7 cellular contexts compared by ENCODE assay signal in genomic region chr15:22739801-22740200, GRCh38. TPM values are rescaled to one million over a fixed set of nuclear protein-coding genes. Genes with fewer than 3 reads are reported as not detected.
A peak's percentile ranks its signal among the peaks of the same experiment; 100 is the strongest.
DNase-seq lines count a peak whose midpoint lies in the region; ATAC-seq, FAIRE-seq and TF ChIP-seq lines count a peak whose summit lies in the region.
"Not testable (repeated sequence)": the region's sequence is repeated elsewhere in the genome, so short reads cannot be mapped to it uniquely, and the experiment has no call there.

No MANE protein-coding gene starts in this region.

- not testable (repeated sequence) for TF ChIP-seq CTCF in activated CD8-positive, alpha-beta T cell treated with anti-CD3 and anti-CD28 coated beads for 36 hours (IDR thresholded peaks at IDR 0.05); endothelial cell of umbilical vein (IDR thresholded peaks at IDR 0.05; ENCODE audit: extremely low read depth in 1 of 2, insufficient read depth in 1 of 2, low read depth in 1 of 2, low read length in 2 of 2)

- CTCF ChIA-PET in activated CD8-positive, alpha-beta T cell treated with anti-CD3 and anti-CD28 coated beads for 36 hours (lab: Charles Lee); endothelial cell of umbilical vein (lab: Charles Lee): not testable (repeated sequence)

- not testable (repeated sequence) for BruUV-seq in endothelial cell of umbilical vein (replicated peaks; lab: Mats Ljungman, UMichigan)

- not testable (repeated sequence) for H3K79me2 ChIP-seq in endothelial cell of umbilical vein (ENCODE audit: control insufficient read depth, insufficient read depth, low read length)

- dilution Hi-C loops in endothelial cell of umbilical vein (cut with MboI; ENCODE audit: extremely low pct_ligation_motif_present, low sequenced_read_pairs) = not testable (repeated sequence)

- peak overlapping the region; percentile 24; the same call in 1 of the 2 replicates for H3K4me2 ChIP-seq in BLaER1
- not testable (repeated sequence) for H3K4me2 ChIP-seq in endothelial cell of umbilical vein (ENCODE audit: insufficient read depth, low read length)

- not testable (repeated sequence) for H3K4me3 ChIP-seq in BLaER1; endothelial cell of umbilical vein (replicated peaks in 1 of 3; ENCODE audit: insufficient read depth in 1 of 3, low read depth in 1 of 3, low read length in 3 of 3)

- not testable (repeated sequence) for TF ChIP-seq POLR2A in endothelial cell of umbilical vein (IDR thresholded peaks at IDR 0.05; ENCODE audit: low read depth, low read length)

- not testable (repeated sequence) for H3K4me1 ChIP-seq in BLaER1; endothelial cell of umbilical vein (ENCODE audit: control insufficient read depth, extremely low read depth, insufficient read depth, low read length)

- POLR2A ChIA-PET in activated CD8-positive, alpha-beta T cell treated with anti-CD3 and anti-CD28 coated beads for 36 hours (lab: Charles Lee); endothelial cell of umbilical vein (lab: Charles Lee): not testable (repeated sequence)

- intact Hi-C loops in activated CD8-positive, alpha-beta T cell treated with anti-CD3 and anti-CD28 coated beads for 36 hours (cut with micrococcal nuclease); endothelial cell of umbilical vein (cut with micrococcal nuclease): not testable (repeated sequence)

- not testable (repeated sequence) for H3K36me3 ChIP-seq in BLaER1; endothelial cell of umbilical vein (ENCODE audit: control insufficient read depth in 2 of 2, extremely low read depth in 1 of 2, insufficient read depth in 2 of 2, low read length in 2 of 2)

- not testable (repeated sequence) for H3K9me1 ChIP-seq in endothelial cell of umbilical vein (replicated peaks; ENCODE audit: control insufficient read depth, extremely low read depth, insufficient read depth, low read length)

- DNase-seq in activated CD8-positive, alpha-beta T cell treated with anti-CD3 and anti-CD28 coated beads for 36 hours; activated T-cell treated with anti-CD3 and anti-CD28 coated beads, Interleukin-2, amount 50 U/mL, for 72 hours; activated naive CD8-positive, alpha-beta T cell treated with anti-CD3 and anti-CD28 coated beads, Interleukin-2, amount 50 U/mL, for 24 hours; endothelial cell of umbilical vein (ENCODE audit: low read depth, low spot score); stimulated activated naive CD8-positive, alpha-beta T cell treated with anti-CD3 and anti-CD28 coated beads, Interleukin-15, Interleukin-2, amounts not matched to agents 100 U/mL and 50 U/mL, for 24 hours: not testable (repeated sequence)

- not testable (repeated sequence) for H3K9me3 Mint-ChIP-seq in activated CD8-positive, alpha-beta T cell treated with anti-CD3 and anti-CD28 coated beads for 36 hours; activated T-cell treated with anti-CD3 and anti-CD28 coated beads, Interleukin-2, amount 50 U/mL, for 72 hours; activated naive CD8-positive, alpha-beta T cell treated with anti-CD3 and anti-CD28 coated beads, Interleukin-2, amount 50 U/mL, for 24 hours

- H3K27me3 Mint-ChIP-seq in activated CD8-positive, alpha-beta T cell treated with anti-CD3 and anti-CD28 coated beads for 36 hours = not testable (repeated sequence)
- peaks cover 54% of the 10 kb centered on the region for H3K27me3 Mint-ChIP-seq in activated T-cell treated with anti-CD3 and anti-CD28 coated beads, Interleukin-2, amount 50 U/mL, for 72 hours (ENCODE audit: low read depth)
- peaks cover 22% of the 10 kb centered on the region for H3K27me3 Mint-ChIP-seq in activated naive CD8-positive, alpha-beta T cell treated with anti-CD3 and anti-CD28 coated beads, Interleukin-2, amount 50 U/mL, for 24 hours

- H3K9me3 ChIP-seq in BLaER1; endothelial cell of umbilical vein (replicated peaks; ENCODE audit: control insufficient read depth, insufficient read depth, low read length): not testable (repeated sequence)

- not testable (repeated sequence) for H3K36me3 Mint-ChIP-seq in activated CD8-positive, alpha-beta T cell treated with anti-CD3 and anti-CD28 coated beads for 36 hours (ENCODE audit: low read depth); activated T-cell treated with anti-CD3 and anti-CD28 coated beads, Interleukin-2, amount 50 U/mL, for 72 hours (ENCODE audit: insufficient read depth in 2 of 2); activated naive CD8-positive, alpha-beta T cell treated with anti-CD3 and anti-CD28 coated beads, Interleukin-2, amount 50 U/mL, for 24 hours (ENCODE audit: low read depth)

- FAIRE-seq in endothelial cell of umbilical vein (lab: Jason Lieb, UNC) = not testable (repeated sequence)

- H3K9ac ChIP-seq in BLaER1; endothelial cell of umbilical vein (replicated peaks; ENCODE audit: extremely low read depth, insufficient read depth, low read length): not testable (repeated sequence)

- not testable (repeated sequence) for H3K4me3 Mint-ChIP-seq in activated CD8-positive, alpha-beta T cell treated with anti-CD3 and anti-CD28 coated beads for 36 hours; activated naive CD8-positive, alpha-beta T cell treated with anti-CD3 and anti-CD28 coated beads, Interleukin-2, amount 50 U/mL, for 24 hours
- peak overlapping the region; percentile 18 to 59 for H3K4me3 Mint-ChIP-seq in activated T-cell treated with anti-CD3 and anti-CD28 coated beads, Interleukin-2, amount 50 U/mL, for 72 hours

- not testable (repeated sequence) for H3K27ac Mint-ChIP-seq in activated CD8-positive, alpha-beta T cell treated with anti-CD3 and anti-CD28 coated beads for 36 hours; activated T-cell treated with anti-CD3 and anti-CD28 coated beads, Interleukin-2, amount 50 U/mL, for 72 hours
- H3K27ac Mint-ChIP-seq in activated naive CD8-positive, alpha-beta T cell treated with anti-CD3 and anti-CD28 coated beads, Interleukin-2, amount 50 U/mL, for 24 hours = peak overlapping the region; percentile 41

- ATAC-seq in HG02884 (IDR thresholded peaks at IDR 0.05; ENCODE audit: unreplicated experiment) = peak; percentile 57
- peak; percentile 70 for ATAC-seq in activated CD8-positive, alpha-beta T cell treated with anti-CD3 and anti-CD28 coated beads for 36 hours
- ATAC-seq in activated T-cell treated with anti-CD3 and anti-CD28 coated beads, Interleukin-2, amount 50 U/mL, for 72 hours (replicated peaks in 1 of 2) = peak; percentile 76 to 90
- peak; percentile 41 for ATAC-seq in activated naive CD8-positive, alpha-beta T cell treated with anti-CD3 and anti-CD28 coated beads, Interleukin-2, amount 50 U/mL, for 24 hours
- ATAC-seq in stimulated activated naive CD8-positive, alpha-beta T cell treated with anti-CD3 and anti-CD28 coated beads, Interleukin-15, Interleukin-2, amounts not matched to agents 100 U/mL and 50 U/mL, for 24 hours = peak; percentile 55

- not testable (repeated sequence) for H4K20me1 ChIP-seq in BLaER1; endothelial cell of umbilical vein (replicated peaks; ENCODE audit: control insufficient read depth, extremely low read depth, insufficient read depth, low read length)

- H3K27me3 ChIP-seq in BLaER1; endothelial cell of umbilical vein (ENCODE audit: control insufficient read depth in 2 of 2, insufficient read depth in 2 of 2, low read length in 2 of 2): not testable (repeated sequence)

- peaks cover 15% of the 10 kb centered on the region for H3K4me1 Mint-ChIP-seq in activated CD8-positive, alpha-beta T cell treated with anti-CD3 and anti-CD28 coated beads for 36 hours (ENCODE audit: low read depth)
- H3K4me1 Mint-ChIP-seq in activated T-cell treated with anti-CD3 and anti-CD28 coated beads, Interleukin-2, amount 50 U/mL, for 72 hours (ENCODE audit: low read depth) = peaks cover 24% of the 10 kb centered on the region
- peaks cover 24% of the 10 kb centered on the region for H3K4me1 Mint-ChIP-seq in activated naive CD8-positive, alpha-beta T cell treated with anti-CD3 and anti-CD28 coated beads, Interleukin-2, amount 50 U/mL, for 24 hours

- H2AFZ ChIP-seq in endothelial cell of umbilical vein (ENCODE audit: low read depth, low read length) = peak overlapping the region; percentile 57

- not testable (repeated sequence) for H3K27ac ChIP-seq in BLaER1; endothelial cell of umbilical vein (ENCODE audit: insufficient read depth, low read depth, low read length)

RNA-seq across cellular contexts. Expression of gene NIPA1, which starts 46.6 kb away (rescaled TPM):
- 10 to 100 TPM; 12.0 to 13.1 TPM for total RNA-seq in activated CD8-positive, alpha-beta T cell treated with anti-CD3 and anti-CD28 coated beads for 36 hours
- total RNA-seq in activated T-cell treated with anti-CD3 and anti-CD28 coated beads, Interleukin-2, amount 50 U/mL, for 72 hours = 10 to 100 TPM; 16.2 to 18.8 TPM
- total RNA-seq in endothelial cell of umbilical vein = 12.9 and 14.7 TPM in 2 replicates
- polyA plus RNA-seq in endothelial cell of umbilical vein = 6.8 and 6.9 TPM in 2 replicates
- polyA plus RNA-seq in endothelial cell of umbilical vein (2011; cell fraction: cytosol; rRNA removed) = 5.7 and 5.9 TPM in 2 replicates
- polyA plus RNA-seq in endothelial cell of umbilical vein (2011; cell fraction: nucleus; rRNA removed) = 11.9 and 13.3 TPM in 2 replicates
- polyA plus RNA-seq in endothelial cell of umbilical vein (2012) = 9.8 and 10.6 TPM in 2 replicates
- polyA minus RNA-seq in endothelial cell of umbilical vein = 30.9 and 38.7 TPM in 2 replicates
- polyA minus RNA-seq in endothelial cell of umbilical vein (2011; cell fraction: cytosol; rRNA and poly(A)+ RNA removed) = 31.4 TPM
- polyA minus RNA-seq in endothelial cell of umbilical vein (2011; cell fraction: nucleus; rRNA and poly(A)+ RNA removed) = 4.7 and 6.7 TPM in 2 replicates
